Comparison of ENCODE assay signal across 1 cellular context in genomic region chr6:149717588-149718458, GRCh38.
TF ChIP-seq lines count a peak whose summit lies in the region.

LATS1 (minus strand) TSS chr6:149718101; CDS start chr6:149702126, 15,975 bp downstream.

TF ChIP-seq in HepG2, 621 proteins besides CTCF, POLR2A, EP300 and RAD21 (continued from another document and continues in another):
- TF ChIP-seq ZNF280B (CRISPR knock-in tag; IDR thresholded peaks at IDR 0.05; ENCODE audit: borderline replicate concordance) (peak; percentile 79; the same call in 1 of the 2 replicates), NR2C2 (CRISPR knock-in tag; IDR thresholded peaks at IDR 0.05; ENCODE audit: borderline replicate concordance) (peak; percentile 91), ZNF737 (CRISPR knock-in tag; IDR thresholded peaks at IDR 0.05; ENCODE audit: borderline replicate concordance) (peak; percentile 97), ZNF12 (CRISPR knock-in tag; IDR thresholded peaks at IDR 0.05) (0 out of 2 replicates have a peak, but pooled peaks have one; percentile 65), ZNF580 (CRISPR knock-in tag; IDR thresholded peaks at IDR 0.05; ENCODE audit: borderline replicate concordance, low read depth) (peak; percentile 77; the same call in 1 of the 2 replicates), ZNF629 (CRISPR knock-in tag; conservative IDR thresholded peaks at IDR 0.05) (peak; percentile 11; the same call in 1 of the 2 replicates), ZBTB34 (CRISPR knock-in tag; IDR thresholded peaks at IDR 0.05) (no peak), TAF1 (CRISPR knock-in tag; IDR thresholded peaks at IDR 0.05) (peak; percentile 99), YY1 (IDR thresholded peaks at IDR 0.05; ENCODE audit: insufficient read depth, insufficient replicate concordance, low read depth, low read length) (peak; percentile 98), MED13 (CRISPR knock-in tag; IDR thresholded peaks at IDR 0.05) (peak; percentile 69), ZNF710 (CRISPR knock-in tag; IDR thresholded peaks at IDR 0.05; ENCODE audit: borderline replicate concordance) (peak; percentile 77; the same call in 1 of the 2 replicates), ZSCAN21 (CRISPR knock-in tag; IDR thresholded peaks at IDR 0.05; ENCODE audit: borderline replicate concordance) (peak; percentile 38; the same call in 1 of the 2 replicates), ZNF207 (IDR thresholded peaks at IDR 0.05; ENCODE audit: borderline replicate concordance) (no peak), ZNF251 (CRISPR knock-in tag; IDR thresholded peaks at IDR 0.05) (no peak), ZNF260 (CRISPR knock-in tag; IDR thresholded peaks at IDR 0.05; ENCODE audit: borderline replicate concordance, low read depth) (no peak), DNMT3B (CRISPR knock-in tag; conservative IDR thresholded peaks at IDR 0.05) (peak; percentile 54; the same call in 1 of the 2 replicates), ZZZ3 (CRISPR knock-in tag; IDR thresholded peaks at IDR 0.05; ENCODE audit: borderline replicate concordance) (peak; percentile 96), SETDB1 (CRISPR knock-in tag; IDR thresholded peaks at IDR 0.05; ENCODE audit: borderline replicate concordance) (no peak), E2F1 (CRISPR knock-in tag; IDR thresholded peaks at IDR 0.05) (peak; percentile 82; the same call in 1 of the 2 replicates), RFX3 (CRISPR knock-in tag; IDR thresholded peaks at IDR 0.05) (no peak), ZFP62 (CRISPR knock-in tag; IDR thresholded peaks at IDR 0.05) (no peak), ATF7-NPFF (CRISPR knock-in tag; IDR thresholded peaks at IDR 0.05; ENCODE audit: low read depth) (peak; percentile 48; the same call in 1 of the 2 replicates), EEA1 (CRISPR knock-in tag; IDR thresholded peaks at IDR 0.05; ENCODE audit: borderline replicate concordance) (peak; percentile 94), CHD4 (IDR thresholded peaks at IDR 0.05; ENCODE audit: borderline replicate concordance, low read length) (no peak), ZNF20 (CRISPR knock-in tag; IDR thresholded peaks at IDR 0.05) (no peak), ZNF124 (CRISPR knock-in tag; IDR thresholded peaks at IDR 0.05) (peak; percentile 59; the same call in 1 of the 2 replicates), ZNF709 (CRISPR knock-in tag; IDR thresholded peaks at IDR 0.05) (peak; percentile 90; the same call in 1 of the 2 replicates), YEATS2 (CRISPR knock-in tag; IDR thresholded peaks at IDR 0.05; ENCODE audit: borderline replicate concordance) (peak; percentile 97), HHEX (CRISPR knock-in tag; IDR thresholded peaks at IDR 0.05) (no peak), U2AF2 (IDR thresholded peaks at IDR 0.05; ENCODE audit: low read depth, low read length) (0 out of 2 replicates have a peak, but pooled peaks have one; percentile 61), ZNF839 (CRISPR knock-in tag; IDR thresholded peaks at IDR 0.05; ENCODE audit: borderline replicate concordance) (0 out of 2 replicates have a peak, but pooled peaks have one; percentile 62), SIN3B (IDR thresholded peaks at IDR 0.05; ENCODE audit: low read length) (peak; percentile 47; the same call in 1 of the 2 replicates), SMC3 (IDR thresholded peaks at IDR 0.05; ENCODE audit: low read length) (no peak), ZNF24 (IDR thresholded peaks at IDR 0.05) (no peak), HMGXB4 (CRISPR knock-in tag; IDR thresholded peaks at IDR 0.05; ENCODE audit: borderline replicate concordance in 1 of 2, low read depth in 1 of 2) (peak; percentile 92 to 99), TBX3 (IDR thresholded peaks at IDR 0.05; ENCODE audit: borderline replicate concordance) (no peak), POGZ (CRISPR knock-in tag; IDR thresholded peaks at IDR 0.05) (peak; percentile 75), ZNF337 (CRISPR knock-in tag; IDR thresholded peaks at IDR 0.05; ENCODE audit: borderline replicate concordance, low read depth) (peak; percentile 66; the same call in 1 of the 2 replicates), CERS6 (CRISPR knock-in tag; IDR thresholded peaks at IDR 0.05) (0 out of 2 replicates have a peak, but pooled peaks have one; percentile 23), ZNF331 (CRISPR knock-in tag; IDR thresholded peaks at IDR 0.05) (peak; percentile 72)
- TF ChIP-seq, protein P1, sequence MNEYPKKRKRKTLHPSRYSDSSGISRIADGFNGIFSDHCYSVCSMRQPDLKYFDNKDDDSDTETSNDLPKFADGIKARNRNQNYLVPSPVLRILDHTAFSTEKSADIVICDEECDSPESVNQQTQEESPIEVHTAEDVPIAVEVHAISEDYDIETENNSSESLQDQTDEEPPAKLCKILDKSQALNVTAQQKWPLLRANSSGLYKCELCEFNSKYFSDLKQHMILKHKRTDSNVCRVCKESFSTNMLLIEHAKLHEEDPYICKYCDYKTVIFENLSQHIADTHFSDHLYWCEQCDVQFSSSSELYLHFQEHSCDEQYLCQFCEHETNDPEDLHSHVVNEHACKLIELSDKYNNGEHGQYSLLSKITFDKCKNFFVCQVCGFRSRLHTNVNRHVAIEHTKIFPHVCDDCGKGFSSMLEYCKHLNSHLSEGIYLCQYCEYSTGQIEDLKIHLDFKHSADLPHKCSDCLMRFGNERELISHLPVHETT (CRISPR knock-in tag; conservative IDR thresholded peaks at IDR 0.05), result peak; percentile 64; the same call in 1 of the 2 replicates
- TF ChIP-seq, protein P2, sequence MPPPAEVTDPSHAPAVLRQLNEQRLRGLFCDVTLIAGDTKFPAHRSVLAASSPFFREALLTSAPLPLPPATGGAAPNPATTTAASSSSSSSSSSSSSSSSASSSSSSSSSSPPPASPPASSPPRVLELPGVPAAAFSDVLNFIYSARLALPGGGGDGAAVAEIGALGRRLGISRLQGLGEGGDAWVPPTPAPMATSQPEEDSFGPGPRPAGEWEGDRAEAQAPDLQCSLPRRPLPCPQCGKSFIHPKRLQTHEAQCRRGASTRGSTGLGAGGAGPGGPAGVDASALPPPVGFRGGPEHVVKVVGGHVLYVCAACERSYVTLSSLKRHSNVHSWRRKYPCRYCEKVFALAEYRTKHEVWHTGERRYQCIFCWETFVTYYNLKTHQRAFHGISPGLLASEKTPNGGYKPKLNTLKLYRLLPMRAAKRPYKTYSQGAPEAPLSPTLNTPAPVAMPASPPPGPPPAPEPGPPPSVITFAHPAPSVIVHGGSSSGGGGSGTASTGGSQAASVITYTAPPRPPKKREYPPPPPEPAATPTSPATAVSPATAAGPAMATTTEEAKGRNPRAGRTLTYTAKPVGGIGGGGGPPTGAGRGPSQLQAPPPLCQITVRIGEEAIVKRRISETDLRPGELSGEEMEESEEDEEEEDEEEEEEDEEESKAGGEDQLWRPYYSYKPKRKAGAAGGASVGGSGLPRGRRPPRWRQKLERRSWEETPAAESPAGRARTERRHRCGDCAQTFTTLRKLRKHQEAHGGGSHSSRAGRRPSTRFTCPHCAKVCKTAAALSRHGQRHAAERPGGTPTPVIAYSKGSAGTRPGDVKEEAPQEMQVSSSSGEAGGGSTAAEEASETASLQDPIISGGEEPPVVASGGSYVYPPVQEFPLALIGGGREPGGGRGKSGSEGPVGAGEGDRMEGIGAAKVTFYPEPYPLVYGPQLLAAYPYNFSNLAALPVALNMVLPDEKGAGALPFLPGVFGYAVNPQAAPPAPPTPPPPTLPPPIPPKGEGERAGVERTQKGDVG (CRISPR knock-in tag; IDR thresholded peaks at IDR 0.05; ENCODE audit: borderline replicate concordance), result peak; percentile 94; the same call in 1 of the 2 replicates
- TF ChIP-seq, protein P3, sequence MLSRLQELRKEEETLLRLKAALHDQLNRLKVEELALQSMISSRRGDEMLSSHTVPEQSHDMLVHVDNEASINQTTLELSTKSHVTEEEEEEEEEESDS (CRISPR knock-in tag; IDR thresholded peaks at IDR 0.05; ENCODE audit: borderline replicate concordance), result no peak; the same call in 1 of the 2 replicates
- TF ChIP-seq, protein P4, sequence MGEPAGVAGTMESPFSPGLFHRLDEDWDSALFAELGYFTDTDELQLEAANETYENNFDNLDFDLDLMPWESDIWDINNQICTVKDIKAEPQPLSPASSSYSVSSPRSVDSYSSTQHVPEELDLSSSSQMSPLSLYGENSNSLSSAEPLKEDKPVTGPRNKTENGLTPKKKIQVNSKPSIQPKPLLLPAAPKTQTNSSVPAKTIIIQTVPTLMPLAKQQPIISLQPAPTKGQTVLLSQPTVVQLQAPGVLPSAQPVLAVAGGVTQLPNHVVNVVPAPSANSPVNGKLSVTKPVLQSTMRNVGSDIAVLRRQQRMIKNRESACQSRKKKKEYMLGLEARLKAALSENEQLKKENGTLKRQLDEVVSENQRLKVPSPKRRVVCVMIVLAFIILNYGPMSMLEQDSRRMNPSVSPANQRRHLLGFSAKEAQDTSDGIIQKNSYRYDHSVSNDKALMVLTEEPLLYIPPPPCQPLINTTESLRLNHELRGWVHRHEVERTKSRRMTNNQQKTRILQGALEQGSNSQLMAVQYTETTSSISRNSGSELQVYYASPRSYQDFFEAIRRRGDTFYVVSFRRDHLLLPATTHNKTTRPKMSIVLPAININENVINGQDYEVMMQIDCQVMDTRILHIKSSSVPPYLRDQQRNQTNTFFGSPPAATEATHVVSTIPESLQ (CRISPR knock-in tag; conservative IDR thresholded peaks at IDR 0.05), result peak; percentile 2; the same call in 1 of the 2 replicates
- TF ChIP-seq, protein P5, sequence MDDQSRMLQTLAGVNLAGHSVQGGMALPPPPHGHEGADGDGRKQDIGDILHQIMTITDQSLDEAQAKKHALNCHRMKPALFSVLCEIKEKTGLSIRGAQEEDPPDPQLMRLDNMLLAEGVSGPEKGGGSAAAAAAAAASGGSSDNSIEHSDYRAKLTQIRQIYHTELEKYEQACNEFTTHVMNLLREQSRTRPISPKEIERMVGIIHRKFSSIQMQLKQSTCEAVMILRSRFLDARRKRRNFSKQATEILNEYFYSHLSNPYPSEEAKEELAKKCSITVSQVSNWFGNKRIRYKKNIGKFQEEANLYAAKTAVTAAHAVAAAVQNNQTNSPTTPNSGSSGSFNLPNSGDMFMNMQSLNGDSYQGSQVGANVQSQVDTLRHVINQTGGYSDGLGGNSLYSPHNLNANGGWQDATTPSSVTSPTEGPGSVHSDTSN (CRISPR knock-in tag; IDR thresholded peaks at IDR 0.05; ENCODE audit: borderline replicate concordance), result peak; percentile 72; the same call in 1 of the 2 replicates
